ENCODE assay signal across 1 cellular context in genomic region chr11:132068556-132068955, GRCh38.
TF ChIP-seq lines count a peak whose summit lies in the region.

No MANE protein-coding gene starts in this region.

TF ChIP-seq in IMR-90, 13 proteins besides CTCF, POLR2A, EP300 and RAD21:
- TF ChIP-seq NFE2L2 (IDR thresholded peaks at IDR 0.05; ENCODE audit: low read depth, low read length) = no peak
- no peak for TF ChIP-seq USF2 (IDR thresholded peaks at IDR 0.05; ENCODE audit: low read depth, low read length)
- TF ChIP-seq MAZ (IDR thresholded peaks at IDR 0.05; ENCODE audit: borderline replicate concordance, low read depth, low read length) = no peak
- TF ChIP-seq ELK1 (IDR thresholded peaks at IDR 0.05; ENCODE audit: borderline replicate concordance, low read depth, low read length) = no peak
- TF ChIP-seq CEBPB (IDR thresholded peaks at IDR 0.05; ENCODE audit: low read depth, low read length) = no peak
- TF ChIP-seq BHLHE40 (IDR thresholded peaks at IDR 0.05; ENCODE audit: low read depth, low read length) = no peak
- no peak for TF ChIP-seq RCOR1 (IDR thresholded peaks at IDR 0.05; ENCODE audit: insufficient replicate concordance, low read length)
- TF ChIP-seq RFX5 (IDR thresholded peaks at IDR 0.05; ENCODE audit: low read depth, low read length) = no peak
- TF ChIP-seq MAFK (IDR thresholded peaks at IDR 0.05; ENCODE audit: low read depth, low read length) = no peak
- TF ChIP-seq SMC3 (IDR thresholded peaks at IDR 0.05; ENCODE audit: low read depth, low read length) = no peak
- no peak for TF ChIP-seq MXI1 (IDR thresholded peaks at IDR 0.05; ENCODE audit: borderline replicate concordance, low read depth, low read length)
- TF ChIP-seq FOS (IDR thresholded peaks at IDR 0.05; ENCODE audit: low read depth, low read length) = no peak
- no peak for TF ChIP-seq CHD1 (IDR thresholded peaks at IDR 0.05; ENCODE audit: low read depth, low read length)
